ENCODE assay signal across 10 cellular contexts in genomic region chr19:14088634-14089411, GRCh38. TPM values are rescaled to one million over a fixed set of nuclear protein-coding genes. Genes with fewer than 3 reads are reported as not detected.
A peak's percentile ranks its signal among the peaks of the same experiment; 100 is the strongest.
DNase-seq lines count a peak whose midpoint lies in the region; ATAC-seq and TF ChIP-seq lines count a peak whose summit lies in the region.
"Had no signal": no experiment of that assay in that cellular context is flagged by ENCODE, and none has a peak within 500 bp of the region (broad histone marks: within the 10 kb centered on the region; RNA-seq: fewer than 3 reads in every experiment).

No MANE protein-coding gene starts in this region.

- no peak for TF ChIP-seq CTCF in DOHH2 (IDR thresholded peaks at IDR 0.05; ENCODE audit: low read depth, low read length, poor library complexity, severe bottlenecking)
- no peak for TF ChIP-seq CTCF in osteocyte (IDR thresholded peaks at IDR 0.05)
- no peak for TF ChIP-seq CTCF in prostate gland (IDR thresholded peaks at IDR 0.05)

- DNase-seq in NT2/D1 (ENCODE audit: low read depth, low spot score) (no peak), osteocyte (ENCODE audit: extremely low spot score, unreplicated experiment) (no peak), prostate gland (ENCODE audit: low spot score) (no peak), pons (ENCODE audit: low spot score) (no peak), NCI-H774 (lab: John Stamatoyannopoulos, UW) (no peak)
- DNase-seq in effector memory CD8-positive, alpha-beta T cell: no peak
- DNase-seq: NCI-H1105 treated with DMSO at 0.1 percent for 48 hours had no signal

- H3K4me1 ChIP-seq in DOHH2 (ENCODE audit: control insufficient read depth, low read length) (peaks cover 18% of the 10 kb centered on the region), NT2/D1 (ENCODE audit: insufficient read depth, insufficient read length) (peaks cover 6% of the 10 kb centered on the region), prostate gland (replicated peaks) (no peaks in the 10 kb centered on the region)

- WGBS in prostate gland: 89% methylated on average over 30 of the region's 30 CpGs

- H3K27me3 ChIP-seq in DOHH2 (ENCODE audit: control insufficient read depth, low read length) (no peaks in the 10 kb centered on the region), NT2/D1 (ENCODE audit: insufficient read depth, insufficient read length) (no peaks in the 10 kb centered on the region), prostate gland (replicated peaks; ENCODE audit: insufficient read depth) (no peaks in the 10 kb centered on the region)

- ATAC-seq in effector memory CD8-positive, alpha-beta T cell (replicated peaks): no peak
- no peak for ATAC-seq in HG03457 (IDR thresholded peaks at IDR 0.05; ENCODE audit: unreplicated experiment)

- H3K79me2 ChIP-seq in DOHH2 (ENCODE audit: control insufficient read depth, low read length): peaks cover 12% of the 10 kb centered on the region

- TF ChIP-seq POLR2A in prostate gland (IDR thresholded peaks at IDR 0.05): no peak

- no peaks in the 10 kb centered on the region for H4K20me1 ChIP-seq in DOHH2 (ENCODE audit: control insufficient read depth, insufficient read depth, low read depth, low read length)

- peaks cover 14% of the 10 kb centered on the region in 2 donors for H3K4me1 Mint-ChIP-seq in effector memory CD8-positive, alpha-beta T cell (ENCODE audit: low read depth in 2 of 2)
- H3K4me1 Mint-ChIP-seq in osteocyte (ENCODE audit: unreplicated experiment): peaks cover 15% of the 10 kb centered on the region

- intact Hi-C loops in prostate gland (cut with DNase I): loop anchor here (10.0 kb wide), 1 partner anchor 314 kb away; the partner anchor contains the start of gene C19orf53

- H3K36me3 ChIP-seq in DOHH2 (ENCODE audit: control insufficient read depth, low read length): peaks cover 39% of the 10 kb centered on the region
- peaks cover 26% of the 10 kb centered on the region for H3K36me3 ChIP-seq in NT2/D1 (ENCODE audit: insufficient read depth, insufficient read length, low read length)
- H3K36me3 ChIP-seq in prostate gland: no peaks in the 10 kb centered on the region

- peak overlapping the region; percentile 75 for H3K4me3 ChIP-seq in DOHH2 (ENCODE audit: low read length)
- H3K4me3 ChIP-seq in NT2/D1 (ENCODE audit: insufficient read length, low read depth): peak overlapping the region; percentile 71
- no peak overlapping the region for H3K4me3 ChIP-seq in prostate gland

- H3K9ac ChIP-seq in NT2/D1 (ENCODE audit: insufficient read length, low read depth): peak overlapping the region; percentile 84

- peak overlapping the region; percentile 6; the same call in 1 of the 2 replicates for H3K27ac ChIP-seq in DOHH2 (ENCODE audit: low read depth, low read length)
- peak overlapping the region in 1 of 2 donors; percentile 92 for H3K27ac ChIP-seq in prostate gland

- H3K27me3 Mint-ChIP-seq in effector memory CD8-positive, alpha-beta T cell: no peaks in the 10 kb centered on the region
- H3K27me3 Mint-ChIP-seq in osteocyte (ENCODE audit: unreplicated experiment): no peaks in the 10 kb centered on the region

- H3K9me3 ChIP-seq in DOHH2 (ENCODE audit: control insufficient read depth, insufficient read depth, low read length): peaks cover 9% of the 10 kb centered on the region
- H3K9me3 ChIP-seq in NT2/D1 (ENCODE audit: insufficient read depth, low read length): peaks cover 10% of the 10 kb centered on the region
- no peaks in the 10 kb centered on the region for H3K9me3 ChIP-seq in prostate gland

- H3K27ac Mint-ChIP-seq in effector memory CD8-positive, alpha-beta T cell: peak overlapping the region; percentile 50 to 88
- peak overlapping the region; percentile 42 for H3K27ac Mint-ChIP-seq in osteocyte (ENCODE audit: unreplicated experiment)

- H3K9me2 ChIP-seq in DOHH2 (replicated peaks; ENCODE audit: control insufficient read depth, low read length): no peaks in the 10 kb centered on the region

- H3K36me3 Mint-ChIP-seq in effector memory CD8-positive, alpha-beta T cell (ENCODE audit: insufficient read depth): peaks cover 31% of the 10 kb centered on the region
- peaks cover 11% of the 10 kb centered on the region for H3K36me3 Mint-ChIP-seq in osteocyte (ENCODE audit: unreplicated experiment)

- H3K4me2 ChIP-seq in DOHH2 (ENCODE audit: low read length): peak overlapping the region; percentile 81

- H3K4me3 Mint-ChIP-seq in effector memory CD8-positive, alpha-beta T cell: peak overlapping the region; percentile 57 to 65
- H3K4me3 Mint-ChIP-seq in osteocyte (ENCODE audit: unreplicated experiment): peak overlapping the region; percentile 74

- peaks cover 13% of the 10 kb centered on the region; the same call in 1 of the 2 replicates for H3F3A ChIP-seq in DOHH2 (ENCODE audit: control insufficient read depth, insufficient read depth)

- no peaks in the 10 kb centered on the region for H3K9me3 Mint-ChIP-seq in effector memory CD8-positive, alpha-beta T cell
- no peaks in the 10 kb centered on the region for H3K9me3 Mint-ChIP-seq in osteocyte (ENCODE audit: unreplicated experiment)

RNA-seq across cellular contexts. Expression of gene SAMD1, which starts 1.7 kb away (rescaled TPM):
- total RNA-seq in osteocyte (34.9 and 38.9 TPM in 2 replicates), prostate gland (10 to 100 TPM; 25.4 to 48.2 TPM)

RNA-seq across cellular contexts. Expression of gene C19orf67, which starts 3.2 kb away (rescaled TPM):
- total RNA-seq in osteocyte (0.54 TPM in 1 of 2 replicates, not detected in the other), prostate gland (under 1 TPM in 1 of 2 donors, not detected in 1; 0.97 TPM)
- total RNA-seq: temporal lobe had no signal

RNA-seq across cellular contexts. Expression of gene MISP3, which starts 16.2 kb away (rescaled TPM):
- total RNA-seq in osteocyte (1.8 and 2.1 TPM in 2 replicates), prostate gland (10 to 100 TPM; 12.4 to 17.2 TPM)

RNA-seq across cellular contexts. Expression of gene PALM3, which starts 26.9 kb away (rescaled TPM):
- total RNA-seq in osteocyte: 0.30 and 0.63 TPM in 2 replicates
- total RNA-seq in prostate gland: 10 to 100 TPM in 1 of 2 donors, 1 to 10 TPM in 1; 1.8 to 16.1 TPM

RNA-seq across cellular contexts. Expression of gene PRKACA, which starts 28.7 kb away (rescaled TPM):
- total RNA-seq in osteocyte (109 and 115 TPM in 2 replicates), prostate gland (100 to 1,000 TPM in 1 of 2 donors, 10 to 100 TPM in 1; 34.8 to 106 TPM)

Comparison
In these comparisons a context has a peak if more than half of its experiments do, and no peak if none do; other contexts are left out.
1. H3K4me3 ChIP-seq: peak in DOHH2 (single experiment) and NT2/D1 (single experiment); none in prostate gland (0 of 2).